ENCODE assay signal across 1 cellular context in the genomic region with DNA sequence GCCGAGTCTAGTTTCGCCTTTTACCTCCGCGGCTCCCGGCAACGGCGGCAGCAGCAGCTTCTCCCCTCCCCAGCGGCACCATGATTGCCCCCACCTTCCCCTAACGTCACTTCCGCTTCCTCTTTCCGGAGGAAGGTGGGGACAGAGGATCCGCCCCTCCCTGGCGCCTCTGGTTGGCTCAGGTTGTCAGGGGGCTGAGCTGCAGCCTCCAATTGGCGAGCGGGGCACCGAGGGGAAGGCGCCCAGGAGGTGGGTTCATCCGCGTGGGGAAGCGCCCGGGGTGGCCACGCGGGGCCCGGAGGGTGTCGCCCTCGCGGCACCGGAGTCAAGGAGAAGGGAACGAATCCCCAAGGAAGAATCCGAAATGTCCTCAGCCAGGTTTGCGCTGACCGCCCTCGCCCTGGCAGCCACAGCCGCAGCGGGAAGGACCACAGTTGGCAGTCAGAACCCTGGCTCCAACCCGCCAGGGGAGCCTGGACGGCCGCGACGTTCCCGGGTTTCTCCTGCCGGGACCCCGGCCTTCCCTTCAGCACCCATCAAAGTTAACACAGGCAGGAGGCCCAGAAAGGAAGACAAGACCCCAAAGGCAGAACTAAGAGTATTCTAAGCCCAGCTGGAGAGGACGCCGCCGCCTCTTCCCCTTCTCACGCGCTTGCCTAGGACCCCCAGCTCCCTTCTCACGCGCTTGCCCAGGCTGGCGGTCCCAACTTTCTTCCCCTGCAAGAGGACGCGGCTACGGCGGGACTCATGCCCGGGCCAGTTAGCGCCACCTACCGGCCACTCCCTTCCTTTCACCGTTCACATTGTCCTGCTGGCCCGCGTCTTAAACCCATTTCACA.
A peak's percentile ranks its signal among the peaks of the same experiment; 100 is the strongest.
TF ChIP-seq lines count a peak whose summit lies in the region.

Gene MTF1 (minus strand): TSS at position 86 of the 839 bp plus-strand sequence. CDS start 1,934 bp downstream, outside the sequence.

TF ChIP-seq in K562, 482 proteins besides CTCF, POLR2A, EP300 and RAD21 (continued from another document and continues in another):
- TF ChIP-seq, protein P1, sequence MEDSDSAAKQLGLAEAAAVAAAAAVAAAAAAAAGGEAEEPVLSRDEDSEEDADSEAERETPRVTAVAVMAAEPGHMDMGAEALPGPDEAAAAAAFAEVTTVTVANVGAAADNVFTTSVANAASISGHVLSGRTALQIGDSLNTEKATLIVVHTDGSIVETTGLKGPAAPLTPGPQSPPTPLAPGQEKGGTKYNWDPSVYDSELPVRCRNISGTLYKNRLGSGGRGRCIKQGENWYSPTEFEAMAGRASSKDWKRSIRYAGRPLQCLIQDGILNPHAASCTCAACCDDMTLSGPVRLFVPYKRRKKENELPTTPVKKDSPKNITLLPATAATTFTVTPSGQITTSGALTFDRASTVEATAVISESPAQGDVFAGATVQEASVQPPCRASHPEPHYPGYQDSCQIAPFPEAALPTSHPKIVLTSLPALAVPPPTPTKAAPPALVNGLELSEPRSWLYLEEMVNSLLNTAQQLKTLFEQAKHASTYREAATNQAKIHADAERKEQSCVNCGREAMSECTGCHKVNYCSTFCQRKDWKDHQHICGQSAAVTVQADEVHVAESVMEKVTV (CRISPR knock-in tag; IDR thresholded peaks at IDR 0.05), result peak; percentile 47; the same call in 1 of the 2 replicates
- TF ChIP-seq BCOR (IDR thresholded peaks at IDR 0.05), result 0 out of 2 replicates have a peak, but pooled peaks have one; percentile 29
- TF ChIP-seq, protein P2, sequence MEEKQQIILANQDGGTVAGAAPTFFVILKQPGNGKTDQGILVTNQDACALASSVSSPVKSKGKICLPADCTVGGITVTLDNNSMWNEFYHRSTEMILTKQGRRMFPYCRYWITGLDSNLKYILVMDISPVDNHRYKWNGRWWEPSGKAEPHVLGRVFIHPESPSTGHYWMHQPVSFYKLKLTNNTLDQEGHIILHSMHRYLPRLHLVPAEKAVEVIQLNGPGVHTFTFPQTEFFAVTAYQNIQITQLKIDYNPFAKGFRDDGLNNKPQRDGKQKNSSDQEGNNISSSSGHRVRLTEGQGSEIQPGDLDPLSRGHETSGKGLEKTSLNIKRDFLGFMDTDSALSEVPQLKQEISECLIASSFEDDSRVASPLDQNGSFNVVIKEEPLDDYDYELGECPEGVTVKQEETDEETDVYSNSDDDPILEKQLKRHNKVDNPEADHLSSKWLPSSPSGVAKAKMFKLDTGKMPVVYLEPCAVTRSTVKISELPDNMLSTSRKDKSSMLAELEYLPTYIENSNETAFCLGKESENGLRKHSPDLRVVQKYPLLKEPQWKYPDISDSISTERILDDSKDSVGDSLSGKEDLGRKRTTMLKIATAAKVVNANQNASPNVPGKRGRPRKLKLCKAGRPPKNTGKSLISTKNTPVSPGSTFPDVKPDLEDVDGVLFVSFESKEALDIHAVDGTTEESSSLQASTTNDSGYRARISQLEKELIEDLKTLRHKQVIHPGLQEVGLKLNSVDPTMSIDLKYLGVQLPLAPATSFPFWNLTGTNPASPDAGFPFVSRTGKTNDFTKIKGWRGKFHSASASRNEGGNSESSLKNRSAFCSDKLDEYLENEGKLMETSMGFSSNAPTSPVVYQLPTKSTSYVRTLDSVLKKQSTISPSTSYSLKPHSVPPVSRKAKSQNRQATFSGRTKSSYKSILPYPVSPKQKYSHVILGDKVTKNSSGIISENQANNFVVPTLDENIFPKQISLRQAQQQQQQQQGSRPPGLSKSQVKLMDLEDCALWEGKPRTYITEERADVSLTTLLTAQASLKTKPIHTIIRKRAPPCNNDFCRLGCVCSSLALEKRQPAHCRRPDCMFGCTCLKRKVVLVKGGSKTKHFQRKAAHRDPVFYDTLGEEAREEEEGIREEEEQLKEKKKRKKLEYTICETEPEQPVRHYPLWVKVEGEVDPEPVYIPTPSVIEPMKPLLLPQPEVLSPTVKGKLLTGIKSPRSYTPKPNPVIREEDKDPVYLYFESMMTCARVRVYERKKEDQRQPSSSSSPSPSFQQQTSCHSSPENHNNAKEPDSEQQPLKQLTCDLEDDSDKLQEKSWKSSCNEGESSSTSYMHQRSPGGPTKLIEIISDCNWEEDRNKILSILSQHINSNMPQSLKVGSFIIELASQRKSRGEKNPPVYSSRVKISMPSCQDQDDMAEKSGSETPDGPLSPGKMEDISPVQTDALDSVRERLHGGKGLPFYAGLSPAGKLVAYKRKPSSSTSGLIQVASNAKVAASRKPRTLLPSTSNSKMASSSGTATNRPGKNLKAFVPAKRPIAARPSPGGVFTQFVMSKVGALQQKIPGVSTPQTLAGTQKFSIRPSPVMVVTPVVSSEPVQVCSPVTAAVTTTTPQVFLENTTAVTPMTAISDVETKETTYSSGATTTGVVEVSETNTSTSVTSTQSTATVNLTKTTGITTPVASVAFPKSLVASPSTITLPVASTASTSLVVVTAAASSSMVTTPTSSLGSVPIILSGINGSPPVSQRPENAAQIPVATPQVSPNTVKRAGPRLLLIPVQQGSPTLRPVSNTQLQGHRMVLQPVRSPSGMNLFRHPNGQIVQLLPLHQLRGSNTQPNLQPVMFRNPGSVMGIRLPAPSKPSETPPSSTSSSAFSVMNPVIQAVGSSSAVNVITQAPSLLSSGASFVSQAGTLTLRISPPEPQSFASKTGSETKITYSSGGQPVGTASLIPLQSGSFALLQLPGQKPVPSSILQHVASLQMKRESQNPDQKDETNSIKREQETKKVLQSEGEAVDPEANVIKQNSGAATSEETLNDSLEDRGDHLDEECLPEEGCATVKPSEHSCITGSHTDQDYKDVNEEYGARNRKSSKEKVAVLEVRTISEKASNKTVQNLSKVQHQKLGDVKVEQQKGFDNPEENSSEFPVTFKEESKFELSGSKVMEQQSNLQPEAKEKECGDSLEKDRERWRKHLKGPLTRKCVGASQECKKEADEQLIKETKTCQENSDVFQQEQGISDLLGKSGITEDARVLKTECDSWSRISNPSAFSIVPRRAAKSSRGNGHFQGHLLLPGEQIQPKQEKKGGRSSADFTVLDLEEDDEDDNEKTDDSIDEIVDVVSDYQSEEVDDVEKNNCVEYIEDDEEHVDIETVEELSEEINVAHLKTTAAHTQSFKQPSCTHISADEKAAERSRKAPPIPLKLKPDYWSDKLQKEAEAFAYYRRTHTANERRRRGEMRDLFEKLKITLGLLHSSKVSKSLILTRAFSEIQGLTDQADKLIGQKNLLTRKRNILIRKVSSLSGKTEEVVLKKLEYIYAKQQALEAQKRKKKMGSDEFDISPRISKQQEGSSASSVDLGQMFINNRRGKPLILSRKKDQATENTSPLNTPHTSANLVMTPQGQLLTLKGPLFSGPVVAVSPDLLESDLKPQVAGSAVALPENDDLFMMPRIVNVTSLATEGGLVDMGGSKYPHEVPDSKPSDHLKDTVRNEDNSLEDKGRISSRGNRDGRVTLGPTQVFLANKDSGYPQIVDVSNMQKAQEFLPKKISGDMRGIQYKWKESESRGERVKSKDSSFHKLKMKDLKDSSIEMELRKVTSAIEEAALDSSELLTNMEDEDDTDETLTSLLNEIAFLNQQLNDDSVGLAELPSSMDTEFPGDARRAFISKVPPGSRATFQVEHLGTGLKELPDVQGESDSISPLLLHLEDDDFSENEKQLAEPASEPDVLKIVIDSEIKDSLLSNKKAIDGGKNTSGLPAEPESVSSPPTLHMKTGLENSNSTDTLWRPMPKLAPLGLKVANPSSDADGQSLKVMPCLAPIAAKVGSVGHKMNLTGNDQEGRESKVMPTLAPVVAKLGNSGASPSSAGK (IDR thresholded peaks at IDR 0.05), result peak; percentile 77
- no peak for TF ChIP-seq IRF2 (CRISPR knock-in tag; IDR thresholded peaks at IDR 0.05)
- TF ChIP-seq THRAP3 (IDR thresholded peaks at IDR 0.05; ENCODE audit: borderline replicate concordance), result peak; percentile 93; the same call in 1 of the 2 replicates
- no peak for TF ChIP-seq MYBL2 (IDR thresholded peaks at IDR 0.05; ENCODE audit: low read depth)
- TF ChIP-seq MYBL2 (CRISPR knock-in tag; IDR thresholded peaks at IDR 0.05; ENCODE audit: borderline replicate concordance), result no peak
- no peak; the same call in 1 of the 2 replicates for TF ChIP-seq KAT7 (CRISPR knock-in tag; IDR thresholded peaks at IDR 0.05; ENCODE audit: borderline replicate concordance)
- TF ChIP-seq GTF3C2 (IDR thresholded peaks at IDR 0.05; ENCODE audit: borderline replicate concordance, extremely low read depth, insufficient read length), result no peak
- TF ChIP-seq MEIS2 (IDR thresholded peaks at IDR 0.05; ENCODE audit: partially characterized antibody), result no peak
- TF ChIP-seq GABPB2 (CRISPR knock-in tag; conservative IDR thresholded peaks at IDR 0.05), result peak; percentile 77; the same call in 1 of the 2 replicates
- peak; percentile 50 for TF ChIP-seq SMARCB1 (IDR thresholded peaks at IDR 0.05; ENCODE audit: insufficient read length, low read depth)
- no peak for TF ChIP-seq NR1H2 (CRISPR knock-in tag; IDR thresholded peaks at IDR 0.05)
- TF ChIP-seq NBN (IDR thresholded peaks at IDR 0.05; ENCODE audit: low read depth), result peak; percentile 40
- TF ChIP-seq PML (IDR thresholded peaks at IDR 0.05; ENCODE audit: low read length), result peak; percentile 48
- TF ChIP-seq NR2C2 (CRISPR knock-in tag; IDR thresholded peaks at IDR 0.05), result peak; percentile 77
- 0 out of 2 replicates have a peak, but pooled peaks have one; percentile 49 for TF ChIP-seq NR2C2 (tag; IDR thresholded peaks at IDR 0.05)
- TF ChIP-seq NFIC (IDR thresholded peaks at IDR 0.05), result peak; percentile 68
- TF ChIP-seq COPS2 (conservative IDR thresholded peaks at IDR 0.05), result no peak
- TF ChIP-seq, protein P3, sequence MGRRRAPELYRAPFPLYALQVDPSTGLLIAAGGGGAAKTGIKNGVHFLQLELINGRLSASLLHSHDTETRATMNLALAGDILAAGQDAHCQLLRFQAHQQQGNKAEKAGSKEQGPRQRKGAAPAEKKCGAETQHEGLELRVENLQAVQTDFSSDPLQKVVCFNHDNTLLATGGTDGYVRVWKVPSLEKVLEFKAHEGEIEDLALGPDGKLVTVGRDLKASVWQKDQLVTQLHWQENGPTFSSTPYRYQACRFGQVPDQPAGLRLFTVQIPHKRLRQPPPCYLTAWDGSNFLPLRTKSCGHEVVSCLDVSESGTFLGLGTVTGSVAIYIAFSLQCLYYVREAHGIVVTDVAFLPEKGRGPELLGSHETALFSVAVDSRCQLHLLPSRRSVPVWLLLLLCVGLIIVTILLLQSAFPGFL (CRISPR knock-in tag; IDR thresholded peaks at IDR 0.05), result no peak
- no peak for TF ChIP-seq MBD1 (CRISPR knock-in tag; IDR thresholded peaks at IDR 0.05)
- TF ChIP-seq, protein P4, sequence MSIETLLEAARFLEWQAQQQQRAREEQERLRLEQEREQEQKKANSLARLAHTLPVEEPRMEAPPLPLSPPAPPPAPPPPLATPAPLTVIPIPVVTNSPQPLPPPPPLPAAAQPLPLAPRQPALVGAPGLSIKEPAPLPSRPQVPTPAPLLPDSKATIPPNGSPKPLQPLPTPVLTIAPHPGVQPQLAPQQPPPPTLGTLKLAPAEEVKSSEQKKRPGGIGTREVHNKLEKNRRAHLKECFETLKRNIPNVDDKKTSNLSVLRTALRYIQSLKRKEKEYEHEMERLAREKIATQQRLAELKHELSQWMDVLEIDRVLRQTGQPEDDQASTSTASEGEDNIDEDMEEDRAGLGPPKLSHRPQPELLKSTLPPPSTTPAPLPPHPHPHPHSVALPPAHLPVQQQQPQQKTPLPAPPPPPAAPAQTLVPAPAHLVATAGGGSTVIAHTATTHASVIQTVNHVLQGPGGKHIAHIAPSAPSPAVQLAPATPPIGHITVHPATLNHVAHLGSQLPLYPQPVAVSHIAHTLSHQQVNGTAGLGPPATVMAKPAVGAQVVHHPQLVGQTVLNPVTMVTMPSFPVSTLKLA (conservative IDR thresholded peaks at IDR 0.05), result peak; percentile 96 to 98
- no peak; the same call in 1 of the 2 replicates for TF ChIP-seq ZNF589 (CRISPR knock-in tag; IDR thresholded peaks at IDR 0.05; ENCODE audit: low read depth)
- peak; percentile 70 for TF ChIP-seq PHF20 (IDR thresholded peaks at IDR 0.05; ENCODE audit: partially characterized antibody)
- no peak for TF ChIP-seq ZFP30 (CRISPR knock-in tag; IDR thresholded peaks at IDR 0.05; ENCODE audit: borderline replicate concordance)
